ENCODE assay signal across 16 cellular contexts in the genomic region with DNA sequence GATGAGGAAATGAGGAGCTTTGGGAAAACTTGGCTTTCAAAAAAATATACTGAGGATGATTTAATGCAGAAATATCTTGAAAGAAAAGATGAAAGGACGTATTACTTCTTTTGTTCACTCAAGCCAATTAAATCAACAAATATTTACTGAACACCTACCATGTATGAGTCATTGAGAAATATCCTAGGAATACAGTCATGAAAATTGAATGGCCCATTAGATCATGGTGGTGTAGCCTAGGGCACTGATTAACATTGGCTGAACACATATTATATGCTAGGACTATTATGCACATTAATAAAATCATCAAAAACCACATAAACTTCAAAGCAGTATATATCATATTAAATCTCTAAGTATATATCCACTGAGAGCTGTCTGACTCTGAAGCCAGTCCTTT.
"Had no signal": no experiment of that assay in that cellular context is flagged by ENCODE, and none has a peak within 500 bp of the region (broad histone marks: within the 10 kb centered on the region; RNA-seq: fewer than 3 reads in every experiment).

No MANE protein-coding gene starts in this region.

- DNase-seq: activated CD4-positive, CD25-positive, alpha-beta regulatory T cell treated with anti-CD3 and anti-CD28 coated beads, Interleukin-2, amount 50 U/mL, for 72 hours; activated naive CD4-positive, alpha-beta T cell treated with Interleukin-2 at 50 U/mL for 16 hours; aorta; esophagus squamous epithelium; hippocampal formation; nucleus accumbens; posterior cingulate gyrus; stimulated activated CD4-positive, alpha-beta T cell treated with anti-CD3 and anti-CD28 coated beads, Interleukin-15, amount 100 ng/mL, for 24 hours; stimulated activated CD4-positive, alpha-beta T cell treated with anti-CD3 and anti-CD28 coated beads, Interleukin-4, amount 100 ng/mL, for 1 hour; stimulated activated naive CD4-positive, alpha-beta T cell; tibial artery; uterus had no signal

- H3K27me3 ChIP-seq: esophagus squamous epithelium, right atrium auricular region, tibial artery, uterus had no signal

- H3K9me3 ChIP-seq: esophagus squamous epithelium, right atrium auricular region, tibial artery, uterus had no signal

- H3K36me3 ChIP-seq: right atrium auricular region, tibial artery, uterus had no signal

- H3K27ac ChIP-seq: esophagus squamous epithelium, right atrium auricular region, skin epidermis, tibial artery, uterus had no signal

- ATAC-seq: activated T-helper 17 cell treated with anti-CD3 and anti-CD28 coated beads, Interleukin-2, amount 50 U/mL, for 72 hours; natural killer cell treated with Interleukin-12 subunit alpha and Interleukin-12 subunit beta and Interleukin-15 and Interleukin-18, amount 100 ng/mL, for 72 hours had no signal

- H3K4me1 ChIP-seq: esophagus squamous epithelium, right atrium auricular region, uterus had no signal

- H3K4me3 ChIP-seq: esophagus squamous epithelium, right atrium auricular region, skin epidermis, tibial artery, uterus had no signal
